In genomic region chr3:177194319-177194718, GRCh38 we compare ENCODE assay signal across 9 cellular contexts. TPM values are rescaled to one million over a fixed set of nuclear protein-coding genes. Genes with fewer than 3 reads are reported as not detected.
DNase-seq lines count a peak whose midpoint lies in the region; ATAC-seq, FAIRE-seq and TF ChIP-seq lines count a peak whose summit lies in the region.
"Had no signal": no experiment of that assay in that cellular context is flagged by ENCODE, and none has a peak within 500 bp of the region (broad histone marks: within the 10 kb centered on the region; RNA-seq: fewer than 3 reads in every experiment).

No MANE protein-coding gene starts in this region.

- no peaks in the 10 kb centered on the region for H3K27me3 ChIP-seq in HL-60 (ENCODE audit: insufficient read depth, poor library complexity, severe bottlenecking)

- CTCF ChIA-PET in A549 (lab: Yijun Ruan, JAX) = interaction anchor here (0.5 kb wide), 1 partner anchor 439 kb away, joined by 3 read pairs; no protein-coding TSS in a partner anchor

- H3K4me3 ChIP-seq in A549 (0 out of 3 replicates have a peak overlapping the region, but pooled peaks have one; percentile 96), HL-60 (replicated peaks; ENCODE audit: insufficient read depth, low read length) (peak overlapping the region; percentile 49), mesodermal cell (ENCODE audit: extremely low read depth, insufficient read depth, low read length, poor library complexity, severe bottlenecking) (peak overlapping the region; percentile 87)
- H3K4me3 ChIP-seq: mucosa of descending colon had no signal

- H3K27ac ChIP-seq in A549 (peak overlapping the region in 1 of 2 experiments; percentile 100; a peak in 1 of 6 replicates), HL-60 (replicated peaks) (peak overlapping the region; percentile 99), mesodermal cell (ENCODE audit: low read depth, low read length, severe bottlenecking) (no peak overlapping the region)

- peaks cover 21% of the 10 kb centered on the region for H3K36me3 ChIP-seq in mesodermal cell (ENCODE audit: control insufficient read depth, insufficient read depth, low read length)

- no peak for ATAC-seq in A549
- no peak for ATAC-seq in HG03457 (IDR thresholded peaks at IDR 0.05; ENCODE audit: unreplicated experiment)
- no peak for ATAC-seq in HG03521 (IDR thresholded peaks at IDR 0.05; ENCODE audit: unreplicated experiment)
- ATAC-seq: mucosa of descending colon had no signal

- FAIRE-seq in A549 (lab: Jason Lieb, UNC) = no peak

- TF ChIP-seq POLR2A in A549 (IDR thresholded peaks at IDR 0.05; ENCODE audit: low read length) = no peak

- H3K4me1 ChIP-seq in A549 = peaks cover 30% of the 10 kb centered on the region
- H3K4me1 ChIP-seq in mesodermal cell (ENCODE audit: control insufficient read depth, insufficient read depth, low read length, poor library complexity, severe bottlenecking) = peaks cover 16% of the 10 kb centered on the region

- H3K9me3 ChIP-seq in A549 (no peaks in the 10 kb centered on the region), mesodermal cell (ENCODE audit: control insufficient read depth, low read length) (no peaks in the 10 kb centered on the region)
- H3K9me3 ChIP-seq: mucosa of descending colon had no signal

- H3K4me2 ChIP-seq in A549 = peak overlapping the region; percentile 70

- no peak for TF ChIP-seq EP300 in A549 (IDR thresholded peaks at IDR 0.05)

- H3K27me3 Mint-ChIP-seq in brain = peaks cover 18% of the 10 kb centered on the region

- H3K4me3 Mint-ChIP-seq in brain = peak overlapping the region; percentile 93 to 100 (median 99)

- DNase-seq in A549 (ENCODE audit: low read depth in 1 of 2, low spot score in 1 of 2) = no peak
- no peak for DNase-seq in HL-60 (ENCODE audit: low read depth in 1 of 2, low spot score in 1 of 2)
- no peak for DNase-seq in NCI-H2029 treated with DMSO at 0.1 percent for 48 hours (lab: John Stamatoyannopoulos, UW)
- DNase-seq in NCI-H82 (lab: John Stamatoyannopoulos, UW) = no peak
- DNase-seq: mucosa of descending colon had no signal

- no peak for TF ChIP-seq RAD21 in A549 (conservative IDR thresholded peaks at IDR 0.05 in 1 of 2, IDR thresholded peaks at IDR 0.05 in 1 of 2)

- H3K27ac Mint-ChIP-seq in brain = peak overlapping the region; percentile 47 to 100 (median 100)

- no peak for TF ChIP-seq CTCF in A549 (IDR thresholded peaks at IDR 0.05)
- no peak for TF ChIP-seq CTCF in HL-60 (IDR thresholded peaks at IDR 0.05; ENCODE audit: insufficient read depth, low read length)
- TF ChIP-seq CTCF in brain (conservative IDR thresholded peaks at IDR 0.05) = no peak

- peaks cover 61% of the 10 kb centered on the region for H3K4me1 Mint-ChIP-seq in brain

- 100% methylated on average over 1 of the region's 1 CpG for WGBS in A549 (ENCODE audit: missing lambda C conversion rate)
- WGBS in mesodermal cell (ENCODE audit: insufficient coverage in 2 of 2), 2 experiments = no CpG with 5 or more reads among the region's 1 CpG

- POLR2A ChIA-PET in A549 (lab: Yijun Ruan, JAX) = no interaction called here

- H3K9me3 Mint-ChIP-seq in brain = peaks cover 0 to 17% (median 3%) of the 10 kb centered on the region in 5 experiments

- H3K36me3 Mint-ChIP-seq in brain = peaks cover 33% of the 10 kb centered on the region

TF ChIP-seq in A549, 52 proteins besides CTCF, POLR2A, EP300 and RAD21:
- TF ChIP-seq MAFK (IDR thresholded peaks at IDR 0.05; ENCODE audit: partially characterized antibody) = peak; percentile 54
- no peak for TF ChIP-seq POLR2AphosphoS2 (conservative IDR thresholded peaks at IDR 0.05; ENCODE audit: low read length)

RNA-seq across cellular contexts. Expression of gene TBL1XR1, which starts 3.0 kb away (rescaled TPM):
- 106 and 125 TPM in 2 replicates for polyA plus RNA-seq in A549 (2011; rRNA removed)
- polyA plus RNA-seq in A549 (2012; cell fraction: cytosol; rRNA removed) = 13.1 and 15.8 TPM in 2 replicates
- 6.9 and 11.2 TPM in 2 replicates for polyA plus RNA-seq in A549 (2012; cell fraction: nucleus; rRNA removed)
- polyA plus RNA-seq in A549 (2017; fragmentation: RNase III; extraction: RNeasy Plus Mini Kit Qiagen cat#74134 plus additional on column Dnase treatment) = 30.9 to 41.4 TPM (median 40.6 TPM) in 3 replicates
- polyA minus RNA-seq in A549 (2011; rRNA and poly(A)+ RNA removed) = 298 and 417 TPM in 2 replicates
- 22.5 TPM for polyA plus RNA-seq in brain (ENCODE audit: insufficient read depth, low read depth, low replicate concordance)
- 62.6 TPM for polyA plus RNA-seq in mesodermal cell (2013, experiment 1 of 2)
- polyA plus RNA-seq in mesodermal cell (2013, experiment 2 of 2) = 48.3 TPM
